ENCODE assay signal across 15 cellular contexts in the genomic region with DNA sequence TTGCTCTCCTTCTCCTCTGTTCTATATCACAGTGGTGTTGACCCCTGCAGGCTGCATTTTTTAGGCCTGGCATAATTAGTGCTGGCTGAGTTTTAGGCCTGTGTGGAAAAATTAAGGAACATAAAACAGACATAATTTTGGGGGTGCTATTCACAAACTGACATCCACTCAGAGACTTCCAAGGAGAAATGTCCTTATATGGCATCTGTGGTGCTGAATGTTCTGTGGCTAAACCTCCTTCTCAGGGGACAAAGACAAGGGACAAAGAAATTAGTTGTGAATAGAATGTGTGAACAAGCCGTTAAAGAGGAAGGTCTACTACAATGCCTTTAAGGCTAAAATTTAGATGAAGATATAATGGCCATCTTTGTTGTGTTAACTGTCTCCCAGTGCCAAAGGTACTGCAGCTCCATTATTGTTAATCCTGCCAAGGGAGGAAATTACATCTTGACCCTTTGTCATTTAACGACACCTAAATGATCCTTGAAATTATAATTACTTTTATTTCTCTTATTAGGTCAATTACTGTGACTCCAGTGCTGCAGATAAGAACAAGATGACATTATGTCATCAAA.
DNase-seq lines count a peak whose midpoint lies in the region; ATAC-seq and TF ChIP-seq lines count a peak whose summit lies in the region.
"Had no signal": no experiment of that assay in that cellular context is flagged by ENCODE, and none has a peak within 500 bp of the region (broad histone marks: within the 10 kb centered on the region; RNA-seq: fewer than 3 reads in every experiment).

No MANE protein-coding gene starts in this region.

- no peaks in the 10 kb centered on the region for H4K20me1 ChIP-seq in H9 (ENCODE audit: control insufficient read depth, insufficient read depth, insufficient read length)
- no peaks in the 10 kb centered on the region for H4K20me1 ChIP-seq in hepatocyte (ENCODE audit: insufficient read depth, poor library complexity, severe bottlenecking)

- H3K27ac ChIP-seq in H9 (ENCODE audit: insufficient read length, low read depth, low read length), result no peak overlapping the region
- H3K27ac ChIP-seq in hepatocyte, result no peak overlapping the region

- no peak overlapping the region for H2BK12ac ChIP-seq in H9 (ENCODE audit: insufficient read length, low read depth, low read length)

- H4K91ac ChIP-seq in H9 (ENCODE audit: insufficient read length, low read depth, low read length), result no peak overlapping the region

- H3K9me3 ChIP-seq in H9 (ENCODE audit: control insufficient read depth, low read depth, low read length) (peaks cover 9% of the 10 kb centered on the region), hepatocyte (ENCODE audit: low read depth) (no peaks in the 10 kb centered on the region)

- H3K56ac ChIP-seq in H9 (ENCODE audit: insufficient read length, low read depth, low read length), result no peak overlapping the region

- no peak overlapping the region for H3K4ac ChIP-seq in H9 (ENCODE audit: low read depth, low read length)

- no peak overlapping the region for H3T11ph ChIP-seq in H9 (ENCODE audit: low read length)

- H3K79me2 ChIP-seq in H9 (ENCODE audit: insufficient read depth, low read length) (no peaks in the 10 kb centered on the region), hepatocyte (no peaks in the 10 kb centered on the region)

- DNase-seq in ELF-1 (ENCODE audit: low read depth, low spot score), result peak; percentile 1
- no peak for DNase-seq in H9
- peak; percentile 30 for DNase-seq in NCI-H1105 treated with DMSO at 0.1 percent for 48 hours (lab: John Stamatoyannopoulos, UW)
- DNase-seq in iPS DF 19.7 (ENCODE audit: low read depth, low spot score), result peak; percentile 12
- DNase-seq in stimulated activated naive CD4-positive, alpha-beta T cell treated with Interleukin-2 at 50 U/mL for 16 hours (lab: John Stamatoyannopoulos, UW), result no peak
- no peak for DNase-seq in hepatocyte (ENCODE audit: low spot score)
- no peak for DNase-seq in LoVo (ENCODE audit: low spot score)
- DNase-seq: C1 segment of cervical spinal cord; Calu3; CD4-positive, alpha-beta T cell; DMS 273 treated with DMSO at 0.1 percent for 48 hours; H7 had no signal

- no peak overlapping the region for H3K9ac ChIP-seq in H9 (ENCODE audit: extremely low read depth, insufficient read length, low read length)

- no peaks in the 10 kb centered on the region for H3K27me3 ChIP-seq in H9 (ENCODE audit: insufficient read depth, low read length)
- no peaks in the 10 kb centered on the region for H3K27me3 ChIP-seq in hepatocyte

- H3K9me3 Mint-ChIP-seq in H9, result peaks cover 46 to 52% of the 10 kb centered on the region in 2 experiments

- H3K18ac ChIP-seq in H9 (ENCODE audit: insufficient read length, low read depth, low read length), result peak overlapping the region; percentile 69

- no peaks in the 10 kb centered on the region for H3K9me2 ChIP-seq in hepatocyte (replicated peaks; ENCODE audit: insufficient read depth)

- H3K14ac ChIP-seq in H9 (ENCODE audit: insufficient read depth, low read length), result no peak overlapping the region; the same call in 1 of the 2 replicates

- H2AFZ ChIP-seq in H9 (ENCODE audit: low read length), result no peak overlapping the region
- H2AFZ ChIP-seq in hepatocyte, result no peak overlapping the region

- H3K27me3 Mint-ChIP-seq in H9 (ENCODE audit: low read depth), result no peaks in the 10 kb centered on the region
- H3K27me3 Mint-ChIP-seq: B cell; CD4-positive, alpha-beta T cell had no signal

- peaks cover 25 to 62% (median 32%) of the 10 kb centered on the region in 3 experiments for H3K36me3 Mint-ChIP-seq in H9 (ENCODE audit: insufficient read depth in 1 of 3, low read depth in 3 of 3)

- no peak overlapping the region for H3K4me2 ChIP-seq in H9 (ENCODE audit: insufficient read depth, insufficient read length, low read length)
- no peak overlapping the region for H3K4me2 ChIP-seq in hepatocyte

- H3K4me1 ChIP-seq in H9 (ENCODE audit: insufficient read depth, low read length) (no peaks in the 10 kb centered on the region), hepatocyte (ENCODE audit: insufficient read depth) (no peaks in the 10 kb centered on the region)

- H3K27ac Mint-ChIP-seq in H9, result peak overlapping the region; percentile 45 to 85 (median 78); a peak in 5 of 7 replicates
- H3K27ac Mint-ChIP-seq: B cell; CD4-positive, alpha-beta T cell had no signal

- no peaks in the 10 kb centered on the region for H3K23me2 ChIP-seq in H9 (ENCODE audit: insufficient read length, low read depth, low read length, poor library complexity, severe bottlenecking)

- H2BK20ac ChIP-seq in H9 (ENCODE audit: low read depth, low read length, poor library complexity, severe bottlenecking), result no peak overlapping the region

- H3K79me1 ChIP-seq in H9 (ENCODE audit: insufficient read depth, low read depth, low read length, poor library complexity, severe bottlenecking), result no peaks in the 10 kb centered on the region

- H2BK15ac ChIP-seq in H9 (ENCODE audit: low read depth, low read length), result no peak overlapping the region

- H3K4me3 ChIP-seq in hepatocyte, result no peak overlapping the region
- H3K4me3 ChIP-seq: GM12878 had no signal

- TF ChIP-seq CTCF in H9 (conservative IDR thresholded peaks at IDR 0.05) (no peak), hepatocyte (IDR thresholded peaks at IDR 0.05; ENCODE audit: poor library complexity) (no peak)

- WGBS in H9 (ENCODE audit: extremely low coverage, insufficient read length, low lambda C conversion rate), result no CpG with 5 or more reads among the region's 2 CpGs
- WGBS in hepatocyte (ENCODE audit: low lambda C conversion rate, missing lambda C conversion rate), result 74% methylated on average over 2 of the region's 2 CpGs

- no peak overlapping the region for H2BK5ac ChIP-seq in H9 (ENCODE audit: insufficient read length, low read length)

- H3K36me3 ChIP-seq in hepatocyte (replicated peaks; ENCODE audit: insufficient read depth, low read depth), result no peaks in the 10 kb centered on the region

- H2AK5ac ChIP-seq in H9 (ENCODE audit: insufficient read length, low read length), result no peak overlapping the region

- no peak overlapping the region for H2BK120ac ChIP-seq in H9 (ENCODE audit: low read depth, low read length, poor library complexity, severe bottlenecking)

- H3K23ac ChIP-seq in H9 (ENCODE audit: insufficient read length, low read depth, low read length), result no peak overlapping the region

- H3K4me3 Mint-ChIP-seq in H9, result no peak overlapping the region
- H3K4me3 Mint-ChIP-seq: B cell; CD4-positive, alpha-beta T cell had no signal

- H4K5ac ChIP-seq in H9 (ENCODE audit: insufficient read length, low read depth, low read length), result no peak overlapping the region

- H4K8ac ChIP-seq in H9 (replicated peaks; ENCODE audit: insufficient read length, low read depth, low read length), result no peak overlapping the region

- no peak for ATAC-seq in HG02852 (IDR thresholded peaks at IDR 0.05; ENCODE audit: unreplicated experiment)
- ATAC-seq: GM12878 had no signal

- H3K4me1 Mint-ChIP-seq in H9, result peaks cover 5 to 6% of the 10 kb centered on the region in 2 experiments; a peak in 2 of 4 replicates
- H3K4me1 Mint-ChIP-seq: B cell had no signal

Comparison
In these comparisons a context has a peak if more than half of its experiments do, and no peak if none do; other contexts are left out.
1. DNase-seq: peak in ELF-1 (single experiment), NCI-H1105 treated with DMSO at 0.1 percent for 48 hours (single experiment) and iPS DF 19.7 (single experiment); none in H9 (single experiment), stimulated activated naive CD4-positive, alpha-beta T cell treated with Interleukin-2 at 50 U/mL for 16 hours (single experiment), hepatocyte (single experiment) and LoVo (single experiment).